Comparison of ENCODE assay signal across 24 cellular contexts in genomic region chr16:19755268-19755667, GRCh38. TPM values are rescaled to one million over a fixed set of nuclear protein-coding genes. Genes with fewer than 3 reads are reported as not detected.
DNase-seq lines count a peak whose midpoint lies in the region; ATAC-seq, FAIRE-seq and TF ChIP-seq lines count a peak whose summit lies in the region.
"Had no signal": no experiment of that assay in that cellular context is flagged by ENCODE, and none has a peak within 500 bp of the region (broad histone marks: within the 10 kb centered on the region; RNA-seq: fewer than 3 reads in every experiment).

No MANE protein-coding gene starts in this region.

- intact Hi-C loops in right cardiac atrium (cut with DNase I) = no loop called here
- intact Hi-C loops in Right ventricle myocardium inferior (cut with DNase I) = no loop called here
- intact Hi-C loops in dorsolateral prefrontal cortex (cut with DNase I) = loop anchor here (5.0 to 10.0 kb wide), 2 partner anchors 58 to 160 kb away; no protein-coding TSS in a partner anchor
- intact Hi-C loops in uterus (cut with DNase I; ENCODE audit: low total_unique reads) = no loop called here

- H3K27ac ChIP-seq in right cardiac atrium (ENCODE audit: low read length) (peak overlapping the region; percentile 71), dorsolateral prefrontal cortex (peak overlapping the region in 58 of 59 donors; percentile 83 to 100 (median 98)), uterus (peak overlapping the region; percentile 35 to 55)
- H3K27ac ChIP-seq: BLaER1 treated with 17β-estradiol and CSF1 and Interleukin-3, amounts not matched to agents 10 nM and 100 nM; SK-N-MC; upper lobe of right lung; VCaP had no signal

- no peak for DNase-seq in right cardiac atrium
- DNase-seq in Right ventricle myocardium inferior (ENCODE audit: missing footprints) = no peak
- no peak for DNase-seq in dorsolateral prefrontal cortex
- no peak for DNase-seq in uterus
- DNase-seq in omental fat pad (ENCODE audit: low spot score) = no peak
- no peak for DNase-seq in GM12892 (ENCODE audit: insufficient read length)
- DNase-seq: activated naive CD8-positive, alpha-beta T cell treated with anti-CD3 and anti-CD28 coated beads, Interleukin-2, amount 10 ng/mL, durations not matched to agents 7 days and 5 days; cortex of kidney; EL; islet precursor cell; NCI-H1417 treated with DMSO at 0.1 percent for 48 hours; NCI-H446 treated with DMSO at 0.1 percent for 48 hours; nucleus accumbens; Peyer's patch; retina; stimulated activated naive CD8-positive, alpha-beta T cell treated with anti-CD3 and anti-CD28 coated beads, Interleukin-15, amount 100 ng/mL, for 72 hours; T-helper 2 cell; upper lobe of right lung had no signal

- H3K4me3 ChIP-seq in right cardiac atrium (ENCODE audit: low read length) (no peak overlapping the region), dorsolateral prefrontal cortex (no peak overlapping the region), mucosa of stomach (ENCODE audit: low read length) (no peak overlapping the region), uterus (no peak overlapping the region)
- H3K4me3 ChIP-seq: BLaER1 treated with 17β-estradiol and CSF1 and Interleukin-3, amounts not matched to agents 10 nM and 100 nM; lung; Peyer's patch; SK-N-MC; upper lobe of right lung had no signal

- 95% methylated on average over 3 of the region's 3 CpGs for WGBS in right cardiac atrium

- ATAC-seq in right cardiac atrium (no peak), Right ventricle myocardium inferior (no peak), GM19455 (IDR thresholded peaks at IDR 0.05; ENCODE audit: unreplicated experiment) (no peak), omental fat pad (ENCODE audit: low FRiP score) (no peak)
- ATAC-seq: stimulated activated naive CD8-positive, alpha-beta T cell treated with anti-CD3 and anti-CD28 coated beads, Interleukin-15, amount 100 ng/mL, for 72 hours; upper lobe of right lung had no signal

- TF ChIP-seq CTCF in dorsolateral prefrontal cortex (IDR thresholded peaks at IDR 0.05 in 54 of 56, conservative IDR thresholded peaks at IDR 0.05 in 2 of 56; ENCODE audit: low read depth in 1 of 56, partially characterized antibody in 56 of 56) = no peak
- no peak for TF ChIP-seq CTCF in uterus (IDR thresholded peaks at IDR 0.05)
- TF ChIP-seq CTCF in omental fat pad (IDR thresholded peaks at IDR 0.05) = no peak

- H3K4me1 ChIP-seq in right cardiac atrium (ENCODE audit: control insufficient read depth, insufficient read depth, low read length) = peaks cover 8% of the 10 kb centered on the region
- H3K4me1 ChIP-seq in mucosa of stomach (ENCODE audit: control insufficient read depth, insufficient read depth, low read length) = peaks cover 58% of the 10 kb centered on the region
- H3K4me1 ChIP-seq in uterus = no peaks in the 10 kb centered on the region
- H3K4me1 ChIP-seq: upper lobe of right lung had no signal

- TF ChIP-seq POLR2A in uterus (IDR thresholded peaks at IDR 0.05) (no peak), GM12892 (IDR thresholded peaks at IDR 0.05; ENCODE audit: low read depth, low read length) (no peak)

- H3K9ac ChIP-seq in mucosa of stomach (ENCODE audit: low read length) = peak overlapping the region; percentile 9
- H3K9ac ChIP-seq: BLaER1 treated with 17β-estradiol and CSF1 and Interleukin-3, amounts not matched to agents 10 nM and 100 nM had no signal

- H3K9me3 ChIP-seq in right cardiac atrium (ENCODE audit: control insufficient read depth, low read length) (no peaks in the 10 kb centered on the region), mucosa of stomach (ENCODE audit: control insufficient read depth, low read length) (no peaks in the 10 kb centered on the region), uterus (no peaks in the 10 kb centered on the region)
- H3K9me3 ChIP-seq: BLaER1 treated with 17β-estradiol and CSF1 and Interleukin-3, amounts not matched to agents 10 nM and 100 nM; Peyer's patch; upper lobe of right lung had no signal

- no peak for FAIRE-seq in GM12892 (lab: Jason Lieb, UNC)

- H3K36me3 ChIP-seq in mucosa of stomach (ENCODE audit: control insufficient read depth, insufficient read depth, low read length) (no peaks in the 10 kb centered on the region), uterus (no peaks in the 10 kb centered on the region)
- H3K36me3 ChIP-seq: BLaER1 treated with 17β-estradiol and CSF1 and Interleukin-3, amounts not matched to agents 10 nM and 100 nM; Peyer's patch; upper lobe of right lung had no signal

- H3K27me3 ChIP-seq in right cardiac atrium (ENCODE audit: control insufficient read depth, insufficient read depth) = no peaks in the 10 kb centered on the region
- H3K27me3 ChIP-seq in dorsolateral prefrontal cortex = no peaks in the 10 kb centered on the region
- H3K27me3 ChIP-seq in mucosa of stomach (ENCODE audit: control insufficient read depth, insufficient read depth, low read length) = no peaks in the 10 kb centered on the region
- H3K27me3 ChIP-seq in uterus = no peaks in the 10 kb centered on the region
- H3K27me3 ChIP-seq: BLaER1 treated with 17β-estradiol and CSF1 and Interleukin-3, amounts not matched to agents 10 nM and 100 nM; Peyer's patch; upper lobe of right lung had no signal

RNA-seq across cellular contexts. Expression of gene IQCK, which starts 37.2 kb away (rescaled TPM):
- total RNA-seq in right cardiac atrium (1 to 10 TPM; 5.1 to 8.3 (median 6.4) TPM), Right ventricle myocardium inferior (5.2 TPM), dorsolateral prefrontal cortex (10 to 100 TPM; 13.2 to 40.2 (median 23.3) TPM), uterus (10 to 100 TPM; 14.7 to 27.2 (median 21.1) TPM), omental fat pad (10 to 100 TPM; 14.5 to 28.2 (median 18.9) TPM)
- 5.1 TPM for polyA plus RNA-seq in right cardiac atrium
- polyA plus RNA-seq in GM12892 (2012; ENCODE audit: missing spikeins) = 0.72 TPM

RNA-seq across cellular contexts. Expression of gene KNOP1, which starts 37.2 kb away (rescaled TPM):
- 1 to 10 TPM; 6.1 to 9.2 (median 7.9) TPM for total RNA-seq in right cardiac atrium
- polyA plus RNA-seq in right cardiac atrium = 12.5 TPM
- total RNA-seq in Right ventricle myocardium inferior = 8.4 TPM
- total RNA-seq in dorsolateral prefrontal cortex = 10 to 100 TPM; 13.0 to 94.8 (median 30.2) TPM
- 10 to 100 TPM in 2 of 4 donors, 1 to 10 TPM in 2; 1.5 to 20.5 (median 9.4) TPM for total RNA-seq in uterus
- total RNA-seq in omental fat pad = 10 to 100 TPM in 2 of 4 donors, 1 to 10 TPM in 2; 4.6 to 19.9 (median 10.1) TPM
- 31.7 TPM for polyA plus RNA-seq in GM12892 (2012; ENCODE audit: missing spikeins)

Comparison
In these comparisons a context has a peak if more than half of its experiments do, and no peak if none do; other contexts are left out.
1. H3K27ac ChIP-seq: peak in every context shown above with its lines; median percentile 98 in dorsolateral prefrontal cortex; 71 in right cardiac atrium; 45 in uterus.
2. intact Hi-C loops: an anchor here in dorsolateral prefrontal cortex (5.0 to 10.0 kb wide); none called in right cardiac atrium, Right ventricle myocardium inferior and uterus.